19 cellular contexts compared by ENCODE assay signal in genomic region chr6:105794870-105795269, GRCh38.
DNase-seq lines count a peak whose midpoint lies in the region; ATAC-seq and TF ChIP-seq lines count a peak whose summit lies in the region.
"Had no signal": no experiment of that assay in that cellular context is flagged by ENCODE, and none has a peak within 500 bp of the region (broad histone marks: within the 10 kb centered on the region; RNA-seq: fewer than 3 reads in every experiment).

No MANE protein-coding gene starts in this region.

- H3K36me3 ChIP-seq in smooth muscle cell (ENCODE audit: low read depth) (no peaks in the 10 kb centered on the region), GM23338 (ENCODE audit: insufficient read depth) (no peaks in the 10 kb centered on the region)
- H3K36me3 ChIP-seq: HAP-1, SJSA1, tibial nerve had no signal

- H3K27me3 ChIP-seq in smooth muscle cell (ENCODE audit: low read depth) (no peaks in the 10 kb centered on the region), GM23338 (ENCODE audit: insufficient read depth) (no peaks in the 10 kb centered on the region)
- H3K27me3 ChIP-seq: SJSA1, tibial nerve had no signal

- WGBS in smooth muscle cell (ENCODE audit: low lambda C conversion rate): 77% methylated on average over 5 of the region's 5 CpGs

- ATAC-seq in activated T-cell treated with anti-CD3 and anti-CD28 coated beads, Interleukin-2, amount 50 U/mL, for 72 hours (replicated peaks in 1 of 2): peak; percentile 24 to 44
- ATAC-seq in activated T-cell treated with anti-CD3 and anti-CD28 coated beads, Interleukin-2, amount 50 U/mL, for 4 hours: no peak
- ATAC-seq in GM18511 (IDR thresholded peaks at IDR 0.05; ENCODE audit: unreplicated experiment) (peak; percentile 58), GM23338 (no peak)
- peak; percentile 53 for ATAC-seq in activated T-helper 17 cell treated with anti-CD3 and anti-CD28 coated beads, Interleukin-2, amount 50 U/mL, for 72 hours (replicated peaks)
- ATAC-seq: stimulated activated memory B cell treated with anti-CD40 and anti-IgM and Interleukin-4, amounts not matched to agents 10 μg/mL and 1 μg/mL and 100 μg/mL, for 72 hours had no signal

- TF ChIP-seq CTCF in smooth muscle cell (IDR thresholded peaks at IDR 0.05; ENCODE audit: borderline replicate concordance, insufficient read depth, poor library complexity, severe bottlenecking) (no peak), coronary artery (IDR thresholded peaks at IDR 0.05) (no peak), GM23338 (conservative IDR thresholded peaks at IDR 0.05; ENCODE audit: low read depth in 2 of 2) (no peak)

- H3K79me2 ChIP-seq in smooth muscle cell (ENCODE audit: low read depth) (no peaks in the 10 kb centered on the region), GM23338 (replicated peaks; ENCODE audit: insufficient read depth) (no peaks in the 10 kb centered on the region)

- H3K4me2 ChIP-seq in smooth muscle cell (no peak overlapping the region), GM23338 (no peak overlapping the region)

- H3F3A ChIP-seq in smooth muscle cell (ENCODE audit: low read depth): peaks cover 12% of the 10 kb centered on the region
- H3F3A ChIP-seq in GM23338 (replicated peaks; ENCODE audit: low read depth): no peaks in the 10 kb centered on the region

- no peak for DNase-seq in activated T-cell treated with anti-CD3 and anti-CD28 coated beads, Interleukin-2, amount 50 U/mL, for 72 hours
- no peak for DNase-seq in activated T-cell treated with anti-CD3 and anti-CD28 coated beads, Interleukin-2, amount 50 U/mL, for 4 hours
- DNase-seq in smooth muscle cell (lab: John Stamatoyannopoulos, UW; ENCODE audit: unreplicated experiment) (no peak), coronary artery (ENCODE audit: low spot score) (no peak), mesenteric fat pad (ENCODE audit: low spot score) (no peak), GM23338 (ENCODE audit: low spot score) (no peak)
- DNase-seq: COR-L47; EL; NCI-H1436; NCI-H69; stimulated activated CD4-positive, alpha-beta T cell treated with anti-CD3 and anti-CD28 coated beads, Interleukin-15, amount 100 ng/mL, for 24 hours had no signal

- H3K4me1 Mint-ChIP-seq in activated T-cell treated with anti-CD3 and anti-CD28 coated beads, Interleukin-2, amount 50 U/mL, for 72 hours (ENCODE audit: low read depth): peaks cover 58% of the 10 kb centered on the region
- peaks cover 45% of the 10 kb centered on the region for H3K4me1 Mint-ChIP-seq in activated T-cell treated with anti-CD3 and anti-CD28 coated beads, Interleukin-2, amount 50 U/mL, for 4 hours (ENCODE audit: low read depth)
- peaks cover 44% of the 10 kb centered on the region for H3K4me1 Mint-ChIP-seq in activated T-helper 17 cell treated with anti-CD3 and anti-CD28 coated beads, Interleukin-2, amount 50 U/mL, for 72 hours
- H3K4me1 Mint-ChIP-seq in GM23338: peaks cover 12% of the 10 kb centered on the region; the same call in 2 of the 3 replicates

- H3K9ac ChIP-seq in smooth muscle cell (ENCODE audit: low read depth): no peak overlapping the region

- H3K27me3 Mint-ChIP-seq in activated T-cell treated with anti-CD3 and anti-CD28 coated beads, Interleukin-2, amount 50 U/mL, for 72 hours (ENCODE audit: low read depth): peaks cover under 1% of the 10 kb centered on the region
- no peaks in the 10 kb centered on the region for H3K27me3 Mint-ChIP-seq in activated T-cell treated with anti-CD3 and anti-CD28 coated beads, Interleukin-2, amount 50 U/mL, for 4 hours (ENCODE audit: low read depth)
- H3K27me3 Mint-ChIP-seq in activated T-helper 17 cell treated with anti-CD3 and anti-CD28 coated beads, Interleukin-2, amount 50 U/mL, for 72 hours: no peaks in the 10 kb centered on the region
- no peaks in the 10 kb centered on the region for H3K27me3 Mint-ChIP-seq in GM23338 (ENCODE audit: insufficient read depth, low read depth, poor library complexity)
- H3K27me3 Mint-ChIP-seq: activated naive CD8-positive, alpha-beta T cell; stimulated activated memory B cell treated with anti-CD40 and anti-IgM and Interleukin-4, amounts not matched to agents 10 μg/mL and 1 μg/mL and 100 μg/mL, for 72 hours had no signal

- H3K36me3 Mint-ChIP-seq in activated T-cell treated with anti-CD3 and anti-CD28 coated beads, Interleukin-2, amount 50 U/mL, for 72 hours (ENCODE audit: insufficient read depth in 2 of 2): no peaks in the 10 kb centered on the region
- H3K36me3 Mint-ChIP-seq in activated T-cell treated with anti-CD3 and anti-CD28 coated beads, Interleukin-2, amount 50 U/mL, for 4 hours (ENCODE audit: insufficient read depth): no peaks in the 10 kb centered on the region
- no peaks in the 10 kb centered on the region for H3K36me3 Mint-ChIP-seq in activated T-helper 17 cell treated with anti-CD3 and anti-CD28 coated beads, Interleukin-2, amount 50 U/mL, for 72 hours (ENCODE audit: low read depth)
- H3K36me3 Mint-ChIP-seq in GM23338 (ENCODE audit: low read depth): no peaks in the 10 kb centered on the region
- H3K36me3 Mint-ChIP-seq: activated naive CD8-positive, alpha-beta T cell; stimulated activated memory B cell treated with anti-CD40 and anti-IgM and Interleukin-4, amounts not matched to agents 10 μg/mL and 1 μg/mL and 100 μg/mL, for 72 hours had no signal

- H3K4me3 ChIP-seq in smooth muscle cell (no peak overlapping the region), coronary artery (no peak overlapping the region), GM23338 (no peak overlapping the region)
- H3K4me3 ChIP-seq: HAP-1, lung, SJSA1, tibial nerve had no signal

- no peaks in the 10 kb centered on the region for H4K20me1 ChIP-seq in smooth muscle cell (ENCODE audit: low read depth)
- H4K20me1 ChIP-seq in GM23338 (replicated peaks; ENCODE audit: insufficient read depth): no peaks in the 10 kb centered on the region

- H3K9me2 ChIP-seq in GM23338 (ENCODE audit: insufficient read depth): no peaks in the 10 kb centered on the region

- peak overlapping the region; percentile 13 for H3K27ac Mint-ChIP-seq in activated T-cell treated with anti-CD3 and anti-CD28 coated beads, Interleukin-2, amount 50 U/mL, for 72 hours
- peak overlapping the region; percentile 76 for H3K27ac Mint-ChIP-seq in activated T-helper 17 cell treated with anti-CD3 and anti-CD28 coated beads, Interleukin-2, amount 50 U/mL, for 72 hours
- no peak overlapping the region for H3K27ac Mint-ChIP-seq in GM23338
- H3K27ac Mint-ChIP-seq: stimulated activated memory B cell treated with anti-CD40 and anti-IgM and Interleukin-4, amounts not matched to agents 10 μg/mL and 1 μg/mL and 100 μg/mL, for 72 hours had no signal

- H3K4me1 ChIP-seq in smooth muscle cell (ENCODE audit: low read depth) (peaks cover 19% of the 10 kb centered on the region), GM23338 (ENCODE audit: insufficient read depth) (no peaks in the 10 kb centered on the region; the same call in none of the 2 replicates)
- H3K4me1 ChIP-seq: HAP-1 had no signal

- H3K9me3 Mint-ChIP-seq in activated T-cell treated with anti-CD3 and anti-CD28 coated beads, Interleukin-2, amount 50 U/mL, for 72 hours: no peaks in the 10 kb centered on the region
- no peaks in the 10 kb centered on the region for H3K9me3 Mint-ChIP-seq in activated T-cell treated with anti-CD3 and anti-CD28 coated beads, Interleukin-2, amount 50 U/mL, for 4 hours
- no peaks in the 10 kb centered on the region for H3K9me3 Mint-ChIP-seq in activated T-helper 17 cell treated with anti-CD3 and anti-CD28 coated beads, Interleukin-2, amount 50 U/mL, for 72 hours
- no peaks in the 10 kb centered on the region for H3K9me3 Mint-ChIP-seq in GM23338
- H3K9me3 Mint-ChIP-seq: stimulated activated memory B cell treated with anti-CD40 and anti-IgM and Interleukin-4, amounts not matched to agents 10 μg/mL and 1 μg/mL and 100 μg/mL, for 72 hours had no signal

- H3K27ac ChIP-seq in smooth muscle cell (ENCODE audit: low read depth) (peak overlapping the region; percentile 75), coronary artery (no peak overlapping the region), GM23338 (ENCODE audit: low read depth) (no peak overlapping the region)
- H3K27ac ChIP-seq: SJSA1 had no signal

- peak overlapping the region in 1 of 2 donors; percentile 42 for H3K4me3 Mint-ChIP-seq in activated T-cell treated with anti-CD3 and anti-CD28 coated beads, Interleukin-2, amount 50 U/mL, for 72 hours
- H3K4me3 Mint-ChIP-seq in activated T-cell treated with anti-CD3 and anti-CD28 coated beads, Interleukin-2, amount 50 U/mL, for 4 hours: no peak overlapping the region
- H3K4me3 Mint-ChIP-seq in activated T-helper 17 cell treated with anti-CD3 and anti-CD28 coated beads, Interleukin-2, amount 50 U/mL, for 72 hours: peak overlapping the region; percentile 42
- H3K4me3 Mint-ChIP-seq in GM23338: no peak overlapping the region
- H3K4me3 Mint-ChIP-seq: activated naive CD8-positive, alpha-beta T cell; stimulated activated memory B cell treated with anti-CD40 and anti-IgM and Interleukin-4, amounts not matched to agents 10 μg/mL and 1 μg/mL and 100 μg/mL, for 72 hours had no signal

- no peak overlapping the region for H2AFZ ChIP-seq in smooth muscle cell (ENCODE audit: low read depth)
- H2AFZ ChIP-seq in GM23338: no peak overlapping the region

- no peaks in the 10 kb centered on the region for H3K9me3 ChIP-seq in smooth muscle cell (replicated peaks; ENCODE audit: low read depth)
- H3K9me3 ChIP-seq: HAP-1, SJSA1, tibial nerve had no signal

TF ChIP-seq in GM23338, 12 proteins besides CTCF, POLR2A, EP300 and RAD21:
- no peak for TF ChIP-seq POLR2AphosphoS5 (IDR thresholded peaks at IDR 0.05; ENCODE audit: low read depth)
- TF ChIP-seq CREB1 (CRISPR knock-in tag; IDR thresholded peaks at IDR 0.05; ENCODE audit: low read depth): no peak
- TF ChIP-seq EZH2phosphoT487 (IDR thresholded peaks at IDR 0.05; ENCODE audit: unreplicated experiment): no peak
- no peak for TF ChIP-seq NANOG (IDR thresholded peaks at IDR 0.05; ENCODE audit: borderline replicate concordance)
- TF ChIP-seq ETS1 (IDR thresholded peaks at IDR 0.05): no peak

Comparison
In these comparisons a context has a peak if more than half of its experiments do, and no peak if none do; other contexts are left out.
1. ATAC-seq: peak in activated T-cell treated with anti-CD3 and anti-CD28 coated beads, Interleukin-2, amount 50 U/mL, for 72 hours (2 of 2), GM18511 (single experiment) and activated T-helper 17 cell treated with anti-CD3 and anti-CD28 coated beads, Interleukin-2, amount 50 U/mL, for 72 hours (single experiment); none in activated T-cell treated with anti-CD3 and anti-CD28 coated beads, Interleukin-2, amount 50 U/mL, for 4 hours (0 of 2) and GM23338 (single experiment).